In the genomic region with DNA sequence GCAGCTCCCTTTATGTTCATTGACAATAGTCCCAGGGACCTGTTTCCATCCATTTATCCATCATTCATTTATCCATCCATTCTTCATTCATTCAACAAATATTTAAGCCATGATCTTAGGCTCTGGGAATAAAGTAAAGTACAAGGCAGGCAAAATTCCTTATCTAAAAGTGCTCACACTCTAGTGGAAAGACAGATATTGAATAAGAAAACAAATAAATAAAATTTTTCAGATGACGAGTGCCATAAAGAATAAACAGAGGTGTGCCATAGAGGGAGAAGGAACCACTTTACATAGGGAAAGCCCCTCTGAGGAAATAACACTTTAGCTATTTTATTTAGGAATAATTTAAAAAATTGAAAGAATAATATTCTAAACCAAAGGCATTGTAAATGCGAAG, we compare ENCODE assay signal across 23 cellular contexts.
"Had no signal": no experiment of that assay in that cellular context is flagged by ENCODE, and none has a peak within 500 bp of the region (broad histone marks: within the 10 kb centered on the region; RNA-seq: fewer than 3 reads in every experiment).

No MANE protein-coding gene starts in this region.

- H3K4me3 Mint-ChIP-seq: immature natural killer cell; natural killer cell; stimulated activated naive B cell treated with anti-CD40 and anti-IgM and Interleukin-4, amounts not matched to agents 10 μg/mL and 1 μg/mL and 100 μg/mL, for 72 hours; stimulated activated naive CD8-positive, alpha-beta T cell treated with anti-CD3 and anti-CD28 coated beads, Interleukin-15, amount 100 ng/mL, for 72 hours had no signal

- ATAC-seq: esophagus mucosa; natural killer cell; psoas muscle; stimulated activated naive B cell treated with anti-CD40 and anti-IgM and Interleukin-4, amounts not matched to agents 10 μg/mL and 1 μg/mL and 100 μg/mL, for 72 hours; stimulated activated naive CD8-positive, alpha-beta T cell treated with anti-CD3 and anti-CD28 coated beads, Interleukin-15, amount 100 ng/mL, for 72 hours had no signal

- H3K9me3 ChIP-seq: left ventricle myocardium inferior, mucosa of descending colon, psoas muscle, spleen, thoracic aorta had no signal

- H3K4me1 ChIP-seq: left ventricle myocardium inferior, psoas muscle, spleen had no signal

- FAIRE-seq: endometrium, urothelium cell line had no signal

- H3K4me1 Mint-ChIP-seq: immature natural killer cell; natural killer cell; stimulated activated naive B cell treated with anti-CD40 and anti-IgM and Interleukin-4, amounts not matched to agents 10 μg/mL and 1 μg/mL and 100 μg/mL, for 72 hours; stimulated activated naive CD8-positive, alpha-beta T cell treated with anti-CD3 and anti-CD28 coated beads, Interleukin-15, amount 100 ng/mL, for 72 hours had no signal

- H3K27me3 Mint-ChIP-seq: stimulated activated naive CD8-positive, alpha-beta T cell treated with anti-CD3 and anti-CD28 coated beads, Interleukin-15, amount 100 ng/mL, for 72 hours had no signal

- H3K36me3 Mint-ChIP-seq: immature natural killer cell; natural killer cell; stimulated activated naive B cell treated with anti-CD40 and anti-IgM and Interleukin-4, amounts not matched to agents 10 μg/mL and 1 μg/mL and 100 μg/mL, for 72 hours had no signal

- H3K36me3 ChIP-seq: left ventricle myocardium inferior, spleen, thoracic aorta had no signal

- DNase-seq: cortex of kidney; dorsolateral prefrontal cortex; effector CD8-positive, alpha-beta T cell; immature natural killer cell; left ventricle myocardium inferior; mucosa of descending colon; natural killer cell; occipital lobe; psoas muscle; retina; spleen; stimulated activated CD4-positive, alpha-beta T cell treated with anti-CD3 and anti-CD28 coated beads, Interleukin-15, amount 100 ng/mL, for 24 hours; stimulated activated CD4-positive, alpha-beta T cell treated with anti-CD3 and anti-CD28 coated beads, Interleukin-1b, Interleukin-23, amount 100 ng/mL, for 48 hours; stimulated activated CD4-positive, alpha-beta T cell treated with anti-CD3 and anti-CD28 coated beads, Interleukin-4, amount 100 ng/mL, for 24 hours; stimulated activated naive B cell treated with anti-CD40 and anti-IgM and Interleukin-4, amounts not matched to agents 10 μg/mL and 1 μg/mL and 100 μg/mL, for 72 hours; stimulated activated naive CD8-positive, alpha-beta T cell treated with anti-CD3 and anti-CD28 coated beads, Interleukin-15, amount 100 ng/mL, for 72 hours; substantia nigra; trophoblast cell had no signal

- H3K9me3 Mint-ChIP-seq: stimulated activated naive B cell treated with anti-CD40 and anti-IgM and Interleukin-4, amounts not matched to agents 10 μg/mL and 1 μg/mL and 100 μg/mL, for 72 hours; stimulated activated naive CD8-positive, alpha-beta T cell treated with anti-CD3 and anti-CD28 coated beads, Interleukin-15, amount 100 ng/mL, for 72 hours had no signal

- H3K27ac Mint-ChIP-seq: immature natural killer cell; natural killer cell; stimulated activated naive B cell treated with anti-CD40 and anti-IgM and Interleukin-4, amounts not matched to agents 10 μg/mL and 1 μg/mL and 100 μg/mL, for 72 hours; stimulated activated naive CD8-positive, alpha-beta T cell treated with anti-CD3 and anti-CD28 coated beads, Interleukin-15, amount 100 ng/mL, for 72 hours had no signal

- H3K4me3 ChIP-seq: dorsolateral prefrontal cortex, left ventricle myocardium inferior, lung, mucosa of descending colon, psoas muscle, spleen, thoracic aorta had no signal

- H3K27ac ChIP-seq: dorsolateral prefrontal cortex, left ventricle myocardium inferior, psoas muscle, spleen had no signal
